Comparison of ENCODE assay signal across 8 cellular contexts in the genomic region with DNA sequence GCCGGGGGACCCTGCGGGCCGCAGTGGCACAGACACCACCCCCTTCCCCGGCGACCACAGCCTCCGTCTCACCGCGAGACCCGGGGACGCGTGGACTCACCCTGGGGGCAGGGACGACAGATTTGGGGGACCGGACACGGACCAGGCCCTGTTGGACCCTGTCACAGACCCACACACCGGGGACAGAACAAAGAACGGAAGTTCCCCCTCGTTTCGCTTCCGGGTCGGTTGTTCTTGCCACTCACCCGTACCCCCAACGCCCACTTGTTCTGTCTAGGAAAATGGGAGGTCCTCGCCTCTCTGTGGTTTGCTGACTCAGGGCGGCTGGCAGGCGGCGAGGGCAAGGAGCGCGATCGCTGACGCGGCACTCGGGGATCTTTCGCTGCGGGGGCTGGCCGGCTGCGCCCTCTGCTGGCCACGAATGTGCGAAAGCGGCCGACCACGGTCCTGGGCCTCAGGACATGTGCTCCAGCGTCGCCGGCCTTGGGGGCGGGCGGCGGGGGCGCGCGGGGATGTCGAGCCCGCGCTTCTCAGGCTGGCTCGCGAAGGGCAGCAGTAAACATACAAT. TPM values are rescaled to one million over a fixed set of nuclear protein-coding genes. Genes with fewer than 3 reads are reported as not detected.
A peak's percentile ranks its signal among the peaks of the same experiment; 100 is the strongest.
DNase-seq lines count a peak whose midpoint lies in the region; ATAC-seq and TF ChIP-seq lines count a peak whose summit lies in the region.

ZNF3 (minus strand) TSS at position 189 of the 568 bp plus-strand sequence. CDS start 4,366 bp downstream, outside the sequence.

- intact Hi-C loops in Panc1 (cut with micrococcal nuclease; ENCODE audit: unreplicated experiment) = loop anchor here (10.0 kb wide), 1 partner anchor 87 kb away; no protein-coding TSS in a partner anchor

- H3K36me3 ChIP-seq in DND-41 (ENCODE audit: insufficient read depth, low read length) = peaks cover 39% of the 10 kb centered on the region
- peaks cover 9% of the 10 kb centered on the region; the same call in 1 of the 2 replicates for H3K36me3 ChIP-seq in KMS-11 (ENCODE audit: insufficient read depth)
- H3K36me3 ChIP-seq in Panc1 (ENCODE audit: control insufficient read depth, insufficient read depth, low read length) = peaks cover 12% of the 10 kb centered on the region
- peaks cover 6 to 10% of the 10 kb centered on the region in 2 donors for H3K36me3 ChIP-seq in esophagus (ENCODE audit: control insufficient read depth in 2 of 2, insufficient read depth in 2 of 2, low read length in 1 of 2)
- H3K36me3 ChIP-seq in mucosa of stomach (ENCODE audit: control insufficient read depth, insufficient read depth, low read length) = no peaks in the 10 kb centered on the region

- ATAC-seq in DND-41 (ENCODE audit: insufficient read depth, low read depth) = peak; percentile 96
- peak; percentile 87 for ATAC-seq in GM21737 (IDR thresholded peaks at IDR 0.05; ENCODE audit: unreplicated experiment)
- peak; percentile 97 for ATAC-seq in Panc1
- ATAC-seq in activated T-cell treated with anti-CD3 and anti-CD28 coated beads, Interleukin-2, amount 50 U/mL, for 4 hours = peak; percentile 87 to 89

- H3K4me3 Mint-ChIP-seq in activated T-cell treated with anti-CD3 and anti-CD28 coated beads, Interleukin-2, amount 50 U/mL, for 4 hours = peak within 1 kb of the TSS; percentile 92

- H2AFZ ChIP-seq in DND-41 (ENCODE audit: low read depth, low read length) (peak within 1 kb of the TSS; percentile 81), KMS-11 (ENCODE audit: low read depth) (peak within 1 kb of the TSS; percentile 10; the same call in 1 of the 2 replicates)

- no peaks in the 10 kb centered on the region for H3K27me3 Mint-ChIP-seq in activated T-cell treated with anti-CD3 and anti-CD28 coated beads, Interleukin-2, amount 50 U/mL, for 4 hours (ENCODE audit: low read depth)

- H4K20me1 ChIP-seq in DND-41 (ENCODE audit: insufficient read depth, low read length) (peaks cover 21% of the 10 kb centered on the region), KMS-11 (ENCODE audit: insufficient read depth) (no peaks in the 10 kb centered on the region)

- H3K79me2 ChIP-seq in DND-41 (ENCODE audit: insufficient read depth, low read length) (peaks cover 49% of the 10 kb centered on the region), KMS-11 (ENCODE audit: insufficient read depth, low read depth) (peaks cover 37% of the 10 kb centered on the region)

- 1% methylated on average over 45 to 55 of the region's 55 CpGs for WGBS in esophagus, 2 donors

- peaks cover 34% of the 10 kb centered on the region for H3K4me1 ChIP-seq in DND-41 (ENCODE audit: insufficient read depth, low read length)
- peaks cover 18% of the 10 kb centered on the region for H3K4me1 ChIP-seq in KMS-11 (ENCODE audit: low read depth, poor library complexity, severe bottlenecking)
- peaks cover 9% of the 10 kb centered on the region for H3K4me1 ChIP-seq in Panc1 (ENCODE audit: control insufficient read depth, insufficient read depth, low read length)
- peaks cover 2 to 3% of the 10 kb centered on the region in 2 donors for H3K4me1 ChIP-seq in esophagus (ENCODE audit: control insufficient read depth in 2 of 2, insufficient read depth in 2 of 2, low read length in 1 of 2)
- peaks cover 31% of the 10 kb centered on the region for H3K4me1 ChIP-seq in mucosa of stomach (ENCODE audit: control insufficient read depth, insufficient read depth, low read length)

- H3K9me3 ChIP-seq in DND-41 (ENCODE audit: insufficient read depth, low read length, severe bottlenecking) (no peaks in the 10 kb centered on the region), Panc1 (ENCODE audit: control insufficient read depth, insufficient read depth, low read depth, low read length) (peaks cover 7% of the 10 kb centered on the region; the same call in 1 of the 2 replicates), esophagus (ENCODE audit: control insufficient read depth in 2 of 2, insufficient read depth in 1 of 2, low read depth in 1 of 2, low read length in 1 of 2) (no peaks in the 10 kb centered on the region), mucosa of stomach (ENCODE audit: control insufficient read depth, low read length) (no peaks in the 10 kb centered on the region)

- no TSS peak for BruUV-seq in Panc1 (replicated peaks; lab: Mats Ljungman, UMichigan)

- peaks cover 26% of the 10 kb centered on the region for H3K4me1 Mint-ChIP-seq in activated T-cell treated with anti-CD3 and anti-CD28 coated beads, Interleukin-2, amount 50 U/mL, for 4 hours (ENCODE audit: low read depth)

- no peaks in the 10 kb centered on the region for H3K9me3 Mint-ChIP-seq in activated T-cell treated with anti-CD3 and anti-CD28 coated beads, Interleukin-2, amount 50 U/mL, for 4 hours

- POLR2A ChIA-PET in Panc1 (lab: Charles Lee) = no interaction called here

- TF ChIP-seq CTCF in DND-41 (IDR thresholded peaks at IDR 0.05; ENCODE audit: borderline replicate concordance, extremely low read depth, low read length, poor library complexity, severe bottlenecking) (peak; percentile 95), KMS-11 (conservative IDR thresholded peaks at IDR 0.05; ENCODE audit: low read depth, low read length) (peak; percentile 92), Panc1 (IDR thresholded peaks at IDR 0.05) (peak; percentile 98)

- peaks cover 15% of the 10 kb centered on the region for H3K36me3 Mint-ChIP-seq in activated T-cell treated with anti-CD3 and anti-CD28 coated beads, Interleukin-2, amount 50 U/mL, for 4 hours (ENCODE audit: insufficient read depth)

- peak; percentile 99 for DNase-seq in DND-41
- peak; percentile 100 for DNase-seq in Panc1 (ENCODE audit: low read depth, low spot score)
- DNase-seq in activated T-cell treated with anti-CD3 and anti-CD28 coated beads, Interleukin-2, amount 50 U/mL, for 4 hours = peak; percentile 96
- peak; percentile 91 to 95 for DNase-seq in stimulated activated CD8-positive, alpha-beta memory T cell treated with anti-CD3 and anti-CD28 coated beads, Interleukin-7, amount 100 ng/mL, for 1 hour (ENCODE audit: low read depth in 2 of 2)

- peak within 1 kb of the TSS; percentile 90 for H3K9ac ChIP-seq in DND-41 (ENCODE audit: low read depth, low read length)
- H3K9ac ChIP-seq in KMS-11 = peak within 1 kb of the TSS; percentile 98
- peak within 1 kb of the TSS; percentile 71 for H3K9ac ChIP-seq in mucosa of stomach (ENCODE audit: low read length)

- in situ Hi-C loops in Panc1 (cut with HindIII; ENCODE audit: low pct_unique_long_range_greater_than_20kb, low sequenced_read_pairs) = no loop called here

- peak within 1 kb of the TSS; percentile 92 for H3K4me3 ChIP-seq in DND-41 (ENCODE audit: low read depth in 1 of 2, low read length in 2 of 2)
- peak within 1 kb of the TSS; percentile 34 for H3K4me3 ChIP-seq in KMS-11 (IDR thresholded peaks at IDR 0.05; ENCODE audit: insufficient read depth, low read depth, low read length)
- peak within 1 kb of the TSS; percentile 76 to 99 for H3K4me3 ChIP-seq in Panc1 (ENCODE audit: low read depth in 2 of 2, low read length in 2 of 2)
- H3K4me3 ChIP-seq in esophagus (ENCODE audit: low read depth in 1 of 2, low read length in 2 of 2) = peak within 1 kb of the TSS; percentile 93 to 94
- no peak within 1 kb of the TSS for H3K4me3 ChIP-seq in mucosa of stomach (ENCODE audit: low read length)

- CTCF ChIA-PET in Panc1 (lab: Charles Lee) = no interaction called here

- no peaks in the 10 kb centered on the region for H3K27me3 ChIP-seq in DND-41 (ENCODE audit: insufficient read depth, low read length, poor library complexity)
- no peaks in the 10 kb centered on the region; the same call in 1 of the 2 replicates for H3K27me3 ChIP-seq in KMS-11 (ENCODE audit: insufficient read depth, low read depth)
- H3K27me3 ChIP-seq in Panc1 (ENCODE audit: control insufficient read depth, insufficient read depth, low read length) = no peaks in the 10 kb centered on the region
- H3K27me3 ChIP-seq in esophagus (ENCODE audit: control insufficient read depth in 1 of 2, insufficient read depth in 2 of 2, low read length in 2 of 2) = no peaks in the 10 kb centered on the region
- H3K27me3 ChIP-seq in mucosa of stomach (ENCODE audit: control insufficient read depth, insufficient read depth, low read length) = no peaks in the 10 kb centered on the region

- peak within 1 kb of the TSS; percentile 87 for H3K27ac ChIP-seq in DND-41 (ENCODE audit: low read length)
- H3K27ac ChIP-seq in KMS-11 = peak within 1 kb of the TSS; percentile 98
- H3K27ac ChIP-seq in Panc1 (ENCODE audit: low read length) = peak within 1 kb of the TSS; percentile 91
- peak within 1 kb of the TSS; percentile 82 to 90 for H3K27ac ChIP-seq in esophagus (ENCODE audit: low read depth in 2 of 2, low read length in 1 of 2)

- H3K4me2 ChIP-seq in DND-41 (ENCODE audit: insufficient read depth, low read length) (peak within 1 kb of the TSS; percentile 79), KMS-11 (peak within 1 kb of the TSS; percentile 96)

RNA-seq across cellular contexts. Expression of gene ZNF3, which starts in this region (rescaled TPM):
- 32.9 TPM for total RNA-seq in Panc1 (2021; ENCODE audit: unreplicated experiment)
- polyA plus RNA-seq in Panc1 (2012; ENCODE audit: insufficient read length) = 22.0 TPM
- total RNA-seq in activated T-cell treated with anti-CD3 and anti-CD28 coated beads, Interleukin-2, amount 50 U/mL, for 4 hours = 10 to 100 TPM; 18.8 to 21.8 (median 21.6) TPM
- polyA plus RNA-seq in esophagus = 10 to 100 TPM; 10.4 to 14.6 TPM
